In the genomic region with DNA sequence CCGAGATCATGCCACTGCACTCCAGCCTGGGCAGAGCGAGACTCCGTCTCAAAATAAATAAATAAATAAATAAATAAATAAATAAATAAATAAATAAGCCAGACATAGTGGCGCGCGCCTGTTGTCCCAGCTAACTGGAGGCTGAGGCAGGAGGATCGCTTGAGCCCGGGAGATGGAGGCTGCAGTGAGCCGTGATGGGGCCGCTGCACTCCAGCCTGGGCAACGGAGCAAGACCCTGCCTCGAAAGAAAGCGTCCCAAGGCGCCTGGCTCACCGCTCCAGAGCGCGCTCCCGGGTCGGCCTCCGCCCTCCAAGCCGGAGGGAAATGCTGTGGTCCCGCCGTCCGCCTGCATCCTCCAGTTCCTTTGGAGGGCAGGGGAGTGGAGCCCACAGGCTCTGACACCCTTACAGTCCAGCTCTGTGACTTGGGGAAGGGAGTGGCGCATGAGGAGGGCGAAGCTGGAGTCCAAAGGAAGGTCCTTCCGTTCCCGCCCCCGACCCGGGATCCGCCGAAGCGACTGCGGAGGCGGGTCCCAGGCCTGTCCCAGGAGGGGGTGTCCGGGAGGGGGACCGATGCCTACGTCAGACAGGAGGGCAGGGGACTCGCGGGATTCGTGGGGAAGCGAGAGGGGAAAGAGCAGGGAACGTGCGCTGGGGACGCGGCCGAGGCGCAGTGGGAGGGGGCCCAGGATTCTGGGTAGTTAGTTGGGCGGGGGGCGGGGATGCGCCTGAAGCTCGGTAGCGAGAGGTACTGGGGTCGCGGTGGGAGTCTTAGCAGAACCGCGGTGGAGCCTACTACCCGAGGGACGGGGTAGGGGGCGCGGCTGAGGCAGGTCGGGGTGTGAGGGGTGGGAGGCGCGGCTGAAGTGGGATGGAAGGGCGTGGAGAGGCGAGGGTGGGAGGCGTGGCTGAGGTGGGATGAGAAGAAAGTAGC, we compare ENCODE assay signal across 8 cellular contexts. TPM values are rescaled to one million over a fixed set of nuclear protein-coding genes. Genes with fewer than 3 reads are reported as not detected.
DNase-seq lines count a peak whose midpoint lies in the region; ATAC-seq and TF ChIP-seq lines count a peak whose summit lies in the region.

No MANE protein-coding gene starts in this region.

- no peaks in the 10 kb centered on the region for H3K36me3 ChIP-seq in BLaER1 treated with 17β-estradiol and CSF1 and Interleukin-3, amounts not matched to agents 10 nM and 100 nM
- H3K36me3 ChIP-seq in spleen = no peaks in the 10 kb centered on the region

- H3K9ac ChIP-seq in BLaER1 treated with 17β-estradiol and CSF1 and Interleukin-3, amounts not matched to agents 10 nM and 100 nM = peak overlapping the region; percentile 8 to 72 (median 60); a peak in 20 of 22 replicates

- H3K4me3 ChIP-seq in BLaER1 treated with 17β-estradiol and CSF1 and Interleukin-3, amounts not matched to agents 10 nM and 100 nM = peak overlapping the region; percentile 52 to 71 (median 60)
- H3K4me3 ChIP-seq in HL-60 (replicated peaks; ENCODE audit: insufficient read depth, low read length) (peak overlapping the region; percentile 18), iPS-18c (ENCODE audit: insufficient read depth, low read depth, low read length) (peak overlapping the region; percentile 67), spleen (peak overlapping the region; percentile 28 to 65 (median 41))

- H3K4me1 ChIP-seq in BLaER1 treated with 17β-estradiol and CSF1 and Interleukin-3, amounts not matched to agents 10 nM and 100 nM = peaks cover 21 to 35% (median 28%) of the 10 kb centered on the region in 10 experiments
- H3K4me1 ChIP-seq in spleen = peaks cover 10 to 27% (median 20%) of the 10 kb centered on the region in 6 donors

- H3K4me2 ChIP-seq in BLaER1 treated with 17β-estradiol and CSF1 and Interleukin-3, amounts not matched to agents 10 nM and 100 nM = peak overlapping the region; percentile 90 to 100 (median 98)

- H3K9me3 ChIP-seq in BLaER1 treated with 17β-estradiol and CSF1 and Interleukin-3, amounts not matched to agents 10 nM and 100 nM (replicated peaks in 1 of 11) = no peaks in the 10 kb centered on the region
- H3K9me3 ChIP-seq in iPS-18c (ENCODE audit: control insufficient read depth, insufficient read depth, low read length) = no peaks in the 10 kb centered on the region
- no peaks in the 10 kb centered on the region for H3K9me3 ChIP-seq in spleen

- H3K27me3 ChIP-seq in BLaER1 treated with 17β-estradiol and CSF1 and Interleukin-3, amounts not matched to agents 10 nM and 100 nM = peaks cover 0 to 5% (median 0%) of the 10 kb centered on the region in 11 experiments; a peak in 4 of 22 replicates
- H3K27me3 ChIP-seq in HL-60 (ENCODE audit: insufficient read depth, poor library complexity, severe bottlenecking) = no peaks in the 10 kb centered on the region
- H3K27me3 ChIP-seq in spleen (replicated peaks in 1 of 7) = peaks cover 0 to 30% (median 6%) of the 10 kb centered on the region in 7 donors

- no peak for TF ChIP-seq CTCF in HL-60 (IDR thresholded peaks at IDR 0.05; ENCODE audit: insufficient read depth, low read length)
- TF ChIP-seq CTCF in spleen (IDR thresholded peaks at IDR 0.05 in 8 of 11, conservative IDR thresholded peaks at IDR 0.05 in 3 of 11) = no peak

- no peak for TF ChIP-seq POLR2A in spleen (IDR thresholded peaks at IDR 0.05)

- H3K27ac ChIP-seq in BLaER1 treated with 17β-estradiol and CSF1 and Interleukin-3, amounts not matched to agents 10 nM and 100 nM = peak overlapping the region in 5 of 11 experiments; percentile 6 to 48 (median 32); a peak in 5 of 22 replicates
- H3K27ac ChIP-seq in HL-60 (replicated peaks) = no peak overlapping the region
- H3K27ac ChIP-seq in angular gyrus (ENCODE audit: low read depth, low read length) = peak overlapping the region; percentile 76
- H3K27ac ChIP-seq in spleen = peak overlapping the region in 7 of 8 donors; percentile 51 to 75 (median 61)

- ATAC-seq in GM21360 (IDR thresholded peaks at IDR 0.05; ENCODE audit: unreplicated experiment) (no peak), HG03139 (IDR thresholded peaks at IDR 0.05; ENCODE audit: unreplicated experiment) (no peak), HG02588 (IDR thresholded peaks at IDR 0.05; ENCODE audit: unreplicated experiment) (no peak)

- DNase-seq in HL-60 (ENCODE audit: low read depth in 1 of 2, low spot score in 1 of 2) (no peak), spleen (peak; percentile 75)

- peaks cover 0 to 9% (median 0%) of the 10 kb centered on the region in 11 experiments; a peak in 1 of 22 replicates for H4K20me1 ChIP-seq in BLaER1 treated with 17β-estradiol and CSF1 and Interleukin-3, amounts not matched to agents 10 nM and 100 nM

- 7 to 9% (median 9%) methylated on average over 61 to 67 of the region's 67 CpGs for WGBS in spleen, 5 donors

- intact Hi-C loops in spleen (cut with DNase I; ENCODE audit: low total_unique reads) = no loop called here

RNA-seq across cellular contexts. Expression of a gene that starts 8.4 kb away (rescaled TPM):
- 10 to 100 TPM; 44.8 to 85.7 (median 50.2) TPM for total RNA-seq in spleen
- polyA plus RNA-seq in spleen = 10 to 100 TPM; 37.0 to 61.3 (median 55.0) TPM

RNA-seq across cellular contexts. Expression of a gene that starts 26.1 kb away (rescaled TPM):
- 1,000 to 10,000 TPM in 5 of 7 donors, 100 to 1,000 TPM in 2; 822 to 1,795 (median 1,121) TPM for total RNA-seq in spleen
- 100 to 1,000 TPM; 697 to 951 (median 938) TPM for polyA plus RNA-seq in spleen

RNA-seq across cellular contexts. Expression of a gene that starts 53.7 kb away (rescaled TPM):
- 10 to 100 TPM in 2 of 7 donors, 1 to 10 TPM in 5; 5.1 to 15.2 (median 9.5) TPM for total RNA-seq in spleen
- polyA plus RNA-seq in spleen = 10 to 100 TPM; 18.7 to 24.5 (median 19.5) TPM
